ENCODE assay signal across 27 cellular contexts in genomic region chr3:42631650-42632049, GRCh38. TPM values are rescaled to one million over a fixed set of nuclear protein-coding genes. Genes with fewer than 3 reads are reported as not detected.
DNase-seq lines count a peak whose midpoint lies in the region; ATAC-seq and TF ChIP-seq lines count a peak whose summit lies in the region.
"Had no signal": no experiment of that assay in that cellular context is flagged by ENCODE, and none has a peak within 500 bp of the region (broad histone marks: within the 10 kb centered on the region; RNA-seq: fewer than 3 reads in every experiment).

No MANE protein-coding gene starts in this region.

- peaks cover 4% of the 10 kb centered on the region for H3K79me2 ChIP-seq in ACC112 (ENCODE audit: control insufficient read depth, insufficient read depth, low read length, unreplicated experiment)
- no peaks in the 10 kb centered on the region for H3K79me2 ChIP-seq in PC-3 (ENCODE audit: low read length)

- no peaks in the 10 kb centered on the region for H3K9me2 ChIP-seq in PC-3 (replicated peaks; ENCODE audit: low read length)

- H2AFZ ChIP-seq in ACC112 (ENCODE audit: low read length, unreplicated experiment) (no peak overlapping the region), PC-3 (ENCODE audit: low read length) (no peak overlapping the region)
- H2AFZ ChIP-seq: hepatocyte had no signal

- DNase-seq in H7, result peak; percentile 20
- no peak for DNase-seq in naive thymus-derived CD4-positive, alpha-beta T cell
- DNase-seq in activated CD4-positive, alpha-beta T cell treated with anti-CD3 and anti-CD28 coated beads, Interleukin-2, amount 50 U/mL, for 48 hours, result no peak
- DNase-seq in NCI-H526 (lab: John Stamatoyannopoulos, UW), result no peak
- no peak for DNase-seq in PC-3
- DNase-seq: activated CD4-positive, CD25-positive, alpha-beta regulatory T cell treated with anti-CD3 and anti-CD28 coated beads, Interleukin-2, amount 50 U/mL, for 72 hours; CD4-positive, CD25-positive, alpha-beta regulatory T cell; dermis blood vessel endothelial cell; islet precursor cell; Kasumi-1; NCI-H1048; NCI-H1930; NCI-H82; OCI-M1; posterior cingulate gyrus; uterus had no signal

- TF ChIP-seq CTCF in brain (conservative IDR thresholded peaks at IDR 0.05), result no peak
- TF ChIP-seq CTCF in PC-3 (conservative IDR thresholded peaks at IDR 0.05; ENCODE audit: low read depth, low read length), result no peak

- H3K36me3 ChIP-seq in ACC112 (ENCODE audit: insufficient read depth, low read length) (peaks cover 56% of the 10 kb centered on the region), H7 (replicated peaks; ENCODE audit: control insufficient read depth, insufficient read depth, low read length) (peaks cover 18% of the 10 kb centered on the region), PC-3 (ENCODE audit: low read depth, low read length) (peaks cover 73% of the 10 kb centered on the region)
- peaks cover 28 to 67% (median 41%) of the 10 kb centered on the region in 3 experiments for H3K36me3 ChIP-seq in naive thymus-derived CD4-positive, alpha-beta T cell (ENCODE audit: control insufficient read depth in 2 of 3, insufficient read depth in 3 of 3, low read length in 3 of 3)
- H3K36me3 ChIP-seq: uterus had no signal

- H3K9me3 ChIP-seq in naive thymus-derived CD4-positive, alpha-beta T cell (ENCODE audit: control insufficient read depth in 2 of 3, low read length in 3 of 3), result no peaks in the 10 kb centered on the region
- no peaks in the 10 kb centered on the region for H3K9me3 ChIP-seq in PC-3 (ENCODE audit: low read length)
- H3K9me3 ChIP-seq: suprapubic skin, uterus had no signal

- H3K27ac ChIP-seq in ACC112 (ENCODE audit: low read depth, low read length) (0 out of 2 replicates have a peak overlapping the region, but pooled peaks have one; percentile 7), PC-3 (ENCODE audit: low read length) (no peak overlapping the region)
- H3K27ac ChIP-seq in naive thymus-derived CD4-positive, alpha-beta T cell (ENCODE audit: low read depth, low read length), result no peak overlapping the region
- H3K27ac ChIP-seq: hepatocyte, suprapubic skin, uterus had no signal

- POLR2A ChIA-PET in naive thymus-derived CD4-positive, alpha-beta T cell (lab: Charles Lee), result no interaction called here
- POLR2A ChIA-PET in PC-3 (lab: Charles Lee; ENCODE audit: unreplicated experiment), result no interaction called here

- peaks cover 17% of the 10 kb centered on the region for H3K4me1 ChIP-seq in ACC112 (ENCODE audit: control insufficient read depth, insufficient read depth, low read length, unreplicated experiment)
- H3K4me1 ChIP-seq in naive thymus-derived CD4-positive, alpha-beta T cell (ENCODE audit: control insufficient read depth in 2 of 2, insufficient read depth in 2 of 2, low read length in 2 of 2), result no peaks in the 10 kb centered on the region
- no peaks in the 10 kb centered on the region for H3K4me1 ChIP-seq in PC-3 (ENCODE audit: insufficient read depth, low read length)
- H3K4me1 ChIP-seq: suprapubic skin, uterus had no signal

- H3K9ac ChIP-seq in PC-3 (ENCODE audit: low read length), result no peak overlapping the region

- CTCF ChIA-PET in naive thymus-derived CD4-positive, alpha-beta T cell (lab: Charles Lee), result no interaction called here
- CTCF ChIA-PET in PC-3 (lab: Charles Lee), result no interaction called here

- peaks cover 13% of the 10 kb centered on the region for H3K4me1 Mint-ChIP-seq in brain
- peaks cover 0 to 16% (median 4%) of the 10 kb centered on the region in 7 donors for H3K4me1 Mint-ChIP-seq in naive thymus-derived CD4-positive, alpha-beta T cell

- peaks cover 60% of the 10 kb centered on the region for H3K36me3 Mint-ChIP-seq in brain
- peaks cover 5 to 43% (median 22%) of the 10 kb centered on the region in 5 donors for H3K36me3 Mint-ChIP-seq in naive thymus-derived CD4-positive, alpha-beta T cell

- no peak overlapping the region for H3K4me2 ChIP-seq in PC-3 (ENCODE audit: low read length)
- H3K4me2 ChIP-seq: hepatocyte had no signal

- H3K27ac Mint-ChIP-seq in brain, result peak overlapping the region in 4 of 5 experiments; percentile 22 to 84 (median 58)
- H3K27ac Mint-ChIP-seq in naive thymus-derived CD4-positive, alpha-beta T cell, result peak overlapping the region in 5 of 9 donors; percentile 2 to 70 (median 37)

- H3K4me3 ChIP-seq in ACC112 (ENCODE audit: low read depth, low read length) (no peak overlapping the region), H7 (ENCODE audit: insufficient read depth, low read depth, low read length) (no peak overlapping the region), PC-3 (ENCODE audit: low read length) (no peak overlapping the region)
- H3K4me3 ChIP-seq in naive thymus-derived CD4-positive, alpha-beta T cell (ENCODE audit: low read length), result no peak overlapping the region
- H3K4me3 ChIP-seq: hepatocyte, suprapubic skin, uterus had no signal

- H3K4me3 Mint-ChIP-seq in brain, result no peak overlapping the region
- H3K4me3 Mint-ChIP-seq in naive thymus-derived CD4-positive, alpha-beta T cell, result no peak overlapping the region
- H3K4me3 Mint-ChIP-seq: CD4-positive, CD25-positive, alpha-beta regulatory T cell had no signal

- intact Hi-C loops in naive thymus-derived CD4-positive, alpha-beta T cell (cut with micrococcal nuclease), result no loop called here
- intact Hi-C loops in PC-3 (cut with micrococcal nuclease), result no loop called here

- ATAC-seq in naive thymus-derived CD4-positive, alpha-beta T cell, result no peak
- ATAC-seq in GM21526 (IDR thresholded peaks at IDR 0.05; ENCODE audit: low FRiP score, unreplicated experiment) (no peak), PC-3 (no peak)
- ATAC-seq: Right ventricle myocardium inferior had no signal

- no peaks in the 10 kb centered on the region for H3F3A ChIP-seq in PC-3 (ENCODE audit: low read length, unreplicated experiment)

- no peaks in the 10 kb centered on the region for H3K27me3 ChIP-seq in ACC112 (ENCODE audit: insufficient read depth, low read length)
- H3K27me3 ChIP-seq in H7 (ENCODE audit: control insufficient read depth, insufficient read depth, low read length), result no peaks in the 10 kb centered on the region
- no peaks in the 10 kb centered on the region for H3K27me3 ChIP-seq in naive thymus-derived CD4-positive, alpha-beta T cell (ENCODE audit: control insufficient read depth in 2 of 2, insufficient read depth in 2 of 2, low read length in 2 of 2)
- H3K27me3 ChIP-seq in PC-3 (ENCODE audit: low read length), result no peaks in the 10 kb centered on the region
- H3K27me3 ChIP-seq: hepatocyte, suprapubic skin, uterus had no signal

- H4K20me1 ChIP-seq in PC-3 (ENCODE audit: low read length), result no peaks in the 10 kb centered on the region

- no peaks in the 10 kb centered on the region for H3K9me3 Mint-ChIP-seq in brain
- H3K9me3 Mint-ChIP-seq in naive thymus-derived CD4-positive, alpha-beta T cell, result no peaks in the 10 kb centered on the region

- no peaks in the 10 kb centered on the region for H3K27me3 Mint-ChIP-seq in brain
- H3K27me3 Mint-ChIP-seq in naive thymus-derived CD4-positive, alpha-beta T cell, result no peaks in the 10 kb centered on the region
- H3K27me3 Mint-ChIP-seq: CD4-positive, CD25-positive, alpha-beta regulatory T cell had no signal

- no TSS peak for BruUV-seq in PC-3 (replicated peaks; lab: Mats Ljungman, UMichigan)

RNA-seq across cellular contexts. Expression of gene ZBTB47, which starts 21.8 kb away (rescaled TPM):
- total RNA-seq in H7 (2014; rRNA removed; shearing (Covaris generic)), result 5.1 and 8.0 TPM in 2 replicates
- polyA plus RNA-seq in brain (ENCODE audit: insufficient read depth, low read depth, low replicate concordance), result 25.6 TPM
- 1 to 10 TPM in 4 of 5 experiments, under 1 TPM in 1; 0.38 to 3.8 (median 1.6) TPM for total RNA-seq in naive thymus-derived CD4-positive, alpha-beta T cell
- polyA plus RNA-seq in naive thymus-derived CD4-positive, alpha-beta T cell, result not detected
- total RNA-seq in PC-3 (2014; rRNA removed), result 9.5 and 10.8 TPM in 2 replicates
- polyA plus RNA-seq: CD4-positive, CD25-positive, alpha-beta regulatory T cell had no signal

RNA-seq across cellular contexts. Expression of gene NKTR, which starts 31.2 kb away (rescaled TPM):
- total RNA-seq in H7 (2014; rRNA removed; shearing (Covaris generic)), result 21.3 and 44.8 TPM in 2 replicates
- polyA plus RNA-seq in brain (ENCODE audit: insufficient read depth, low read depth, low replicate concordance), result 4.6 TPM
- total RNA-seq in naive thymus-derived CD4-positive, alpha-beta T cell, result 100 to 1,000 TPM; 110 to 275 (median 238) TPM
- 10 to 100 TPM; 10.9 to 12.0 TPM for polyA plus RNA-seq in naive thymus-derived CD4-positive, alpha-beta T cell
- total RNA-seq in PC-3 (2014; rRNA removed), result 35.3 and 37.6 TPM in 2 replicates

RNA-seq across cellular contexts. Expression of gene SS18L2, which starts 41.0 kb away (rescaled TPM):
- total RNA-seq in H7 (2014; rRNA removed; shearing (Covaris generic)), result 56.9 and 58.9 TPM in 2 replicates
- polyA plus RNA-seq in brain (ENCODE audit: insufficient read depth, low read depth, low replicate concordance), result 29.0 TPM
- total RNA-seq in naive thymus-derived CD4-positive, alpha-beta T cell, result 10 to 100 TPM; 31.3 to 60.9 (median 38.9) TPM
- 100 to 1,000 TPM in 1 of 2 donors, 10 to 100 TPM in 1; 75.6 to 117 TPM for polyA plus RNA-seq in naive thymus-derived CD4-positive, alpha-beta T cell
- total RNA-seq in PC-3 (2014; rRNA removed), result 31.1 and 36.8 TPM in 2 replicates

RNA-seq across cellular contexts. Expression of gene SEC22C, which starts 49.9 kb away (rescaled TPM):
- total RNA-seq in H7 (2014; rRNA removed; shearing (Covaris generic)), result 53.0 and 57.3 TPM in 2 replicates
- polyA plus RNA-seq in brain (ENCODE audit: insufficient read depth, low read depth, low replicate concordance), result 57.3 TPM
- total RNA-seq in naive thymus-derived CD4-positive, alpha-beta T cell, result 10 to 100 TPM; 39.7 to 54.8 (median 51.3) TPM
- 10 to 100 TPM; 38.0 to 50.4 TPM for polyA plus RNA-seq in naive thymus-derived CD4-positive, alpha-beta T cell
- total RNA-seq in PC-3 (2014; rRNA removed), result 43.2 and 63.3 TPM in 2 replicates

RNA-seq across cellular contexts. Expression of gene KLHL40, which starts 53.7 kb away (rescaled TPM):
- not detected in 2 replicates for total RNA-seq in H7 (2014; rRNA removed; shearing (Covaris generic))
- polyA plus RNA-seq in brain (ENCODE audit: insufficient read depth, low read depth, low replicate concordance), result not detected
- total RNA-seq in naive thymus-derived CD4-positive, alpha-beta T cell, result not detected
- not detected for polyA plus RNA-seq in naive thymus-derived CD4-positive, alpha-beta T cell
- total RNA-seq in PC-3 (2014; rRNA removed), result not detected in 2 replicates
- total RNA-seq: CD4-positive, CD25-positive, alpha-beta regulatory T cell; fibroblast of villous mesenchyme; G401; hepatocyte; lower leg skin; mononuclear cell; Right ventricle myocardium inferior; suprapubic skin; uterus had no signal
- polyA plus RNA-seq: CD4-positive, CD25-positive, alpha-beta regulatory T cell; hepatocyte; neural cell had no signal
